In the genomic region with DNA sequence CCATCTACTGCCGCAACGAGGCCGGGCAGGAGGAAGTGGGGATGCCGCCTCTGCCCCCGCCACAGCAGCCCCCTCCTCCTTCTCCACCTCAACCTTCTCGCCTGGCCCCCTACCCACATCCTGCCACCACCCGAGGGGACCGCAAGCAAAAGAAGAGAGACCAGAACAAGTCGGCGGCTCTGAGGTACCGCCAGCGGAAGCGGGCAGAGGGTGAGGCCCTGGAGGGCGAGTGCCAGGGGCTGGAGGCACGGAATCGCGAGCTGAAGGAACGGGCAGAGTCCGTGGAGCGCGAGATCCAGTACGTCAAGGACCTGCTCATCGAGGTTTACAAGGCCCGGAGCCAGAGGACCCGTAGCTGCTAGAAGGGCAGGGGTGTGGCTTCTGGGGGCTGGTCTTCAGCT, we compare ENCODE assay signal across 13 cellular contexts. TPM values are rescaled to one million over a fixed set of nuclear protein-coding genes. Genes with fewer than 3 reads are reported as not detected.
DNase-seq lines count a peak whose midpoint lies in the region; ATAC-seq lines count a peak whose summit lies in the region.
"Had no signal": no experiment of that assay in that cellular context is flagged by ENCODE, and none has a peak within 500 bp of the region (broad histone marks: within the 10 kb centered on the region; RNA-seq: fewer than 3 reads in every experiment).

No MANE protein-coding gene starts in this region.

- no peak overlapping the region for H3K27ac Mint-ChIP-seq in activated T-cell treated with anti-CD3 and anti-CD28 coated beads, Interleukin-2, amount 50 U/mL, for 72 hours
- peak overlapping the region; percentile 66 to 72 for H3K27ac Mint-ChIP-seq in effector memory CD8-positive, alpha-beta T cell

- peaks cover 6% of the 10 kb centered on the region in 2 donors for H3K9me3 Mint-ChIP-seq in activated T-cell treated with anti-CD3 and anti-CD28 coated beads, Interleukin-2, amount 50 U/mL, for 72 hours
- no peaks in the 10 kb centered on the region for H3K9me3 Mint-ChIP-seq in effector memory CD8-positive, alpha-beta T cell

- H3K4me1 Mint-ChIP-seq in activated T-cell treated with anti-CD3 and anti-CD28 coated beads, Interleukin-2, amount 50 U/mL, for 72 hours (ENCODE audit: low read depth): peaks cover 59% of the 10 kb centered on the region
- H3K4me1 Mint-ChIP-seq in effector memory CD8-positive, alpha-beta T cell (ENCODE audit: low read depth in 2 of 2): peaks cover 48 to 49% of the 10 kb centered on the region in 2 donors

- H3K27me3 Mint-ChIP-seq in activated T-cell treated with anti-CD3 and anti-CD28 coated beads, Interleukin-2, amount 50 U/mL, for 72 hours (ENCODE audit: low read depth): peaks cover 12% of the 10 kb centered on the region
- no peaks in the 10 kb centered on the region for H3K27me3 Mint-ChIP-seq in effector memory CD8-positive, alpha-beta T cell

- H3K4me3 Mint-ChIP-seq in activated T-cell treated with anti-CD3 and anti-CD28 coated beads, Interleukin-2, amount 50 U/mL, for 72 hours: peak overlapping the region; percentile 24 to 25
- peak overlapping the region; percentile 37 to 75 for H3K4me3 Mint-ChIP-seq in effector memory CD8-positive, alpha-beta T cell

- DNase-seq in stimulated activated CD8-positive, alpha-beta memory T cell treated with anti-CD3 and anti-CD28 coated beads, Interleukin-12 subunit alpha, Interleukin-12 subunit beta, amount 100 ng/mL, for 4 hours (ENCODE audit: low read depth): peak; percentile 17
- DNase-seq in stimulated activated CD8-positive, alpha-beta memory T cell treated with anti-CD3 and anti-CD28 coated beads, Interleukin-4, amount 100 ng/mL, for 48 hours: no peak
- DNase-seq in activated T-cell treated with anti-CD3 and anti-CD28 coated beads, Interleukin-2, amount 50 U/mL, for 72 hours: peak; percentile 63 to 73
- DNase-seq in effector memory CD8-positive, alpha-beta T cell: peak; percentile 44 to 65 (median 52)
- DNase-seq in dedifferentiated amniotic fluid mesenchymal stem cell (ENCODE audit: extremely low spot score) (no peak), NAMALWA (ENCODE audit: low spot score) (no peak)
- DNase-seq: foreskin melanocyte, NCI-H1105 treated with DMSO at 0.1 percent for 48 hours, NCI-H446 treated with DMSO at 0.1 percent for 48 hours, upper lobe of right lung had no signal

- peaks cover 22 to 31% of the 10 kb centered on the region in 2 donors for H3K36me3 Mint-ChIP-seq in activated T-cell treated with anti-CD3 and anti-CD28 coated beads, Interleukin-2, amount 50 U/mL, for 72 hours (ENCODE audit: insufficient read depth in 2 of 2)
- H3K36me3 Mint-ChIP-seq in effector memory CD8-positive, alpha-beta T cell (ENCODE audit: insufficient read depth): peaks cover 47% of the 10 kb centered on the region

- ATAC-seq in activated T-cell treated with anti-CD3 and anti-CD28 coated beads, Interleukin-2, amount 50 U/mL, for 72 hours (replicated peaks in 1 of 2): peak in 1 of 2 donors; percentile 6
- ATAC-seq in effector memory CD8-positive, alpha-beta T cell (replicated peaks): peak; percentile 35
- ATAC-seq in HG02610 (IDR thresholded peaks at IDR 0.05; ENCODE audit: unreplicated experiment): no peak
- ATAC-seq in GM21786 (IDR thresholded peaks at IDR 0.05; ENCODE audit: unreplicated experiment): no peak
- ATAC-seq: HepG2, upper lobe of right lung had no signal

RNA-seq across cellular contexts. Expression of gene NUP62, which starts 3.4 kb away (rescaled TPM):
- 100 to 1,000 TPM; 135 to 139 TPM for total RNA-seq in activated T-cell treated with anti-CD3 and anti-CD28 coated beads, Interleukin-2, amount 50 U/mL, for 72 hours

RNA-seq across cellular contexts. Expression of gene ATF5, which starts 3.7 kb away (rescaled TPM):
- total RNA-seq in activated T-cell treated with anti-CD3 and anti-CD28 coated beads, Interleukin-2, amount 50 U/mL, for 72 hours: 10 to 100 TPM; 52.3 to 73.6 TPM

RNA-seq across cellular contexts. Expression of gene SIGLEC11, which starts 28.2 kb away (rescaled TPM):
- total RNA-seq in activated T-cell treated with anti-CD3 and anti-CD28 coated beads, Interleukin-2, amount 50 U/mL, for 72 hours: not detected
- total RNA-seq: HepG2 had no signal

RNA-seq across cellular contexts. Expression of gene IL4I1, which starts 36.0 kb away (rescaled TPM):
- total RNA-seq in activated T-cell treated with anti-CD3 and anti-CD28 coated beads, Interleukin-2, amount 50 U/mL, for 72 hours: 10 to 100 TPM; 16.7 to 42.3 TPM
- total RNA-seq: HepG2 had no signal

RNA-seq across cellular contexts. Expression of gene TBC1D17, which starts 55.2 kb away (rescaled TPM):
- 10 to 100 TPM; 47.9 to 53.9 TPM for total RNA-seq in activated T-cell treated with anti-CD3 and anti-CD28 coated beads, Interleukin-2, amount 50 U/mL, for 72 hours

Comparison
In these comparisons a context has a peak if more than half of its experiments do, and no peak if none do; other contexts are left out.
1. DNase-seq: peak in stimulated activated CD8-positive, alpha-beta memory T cell treated with anti-CD3 and anti-CD28 coated beads, Interleukin-12 subunit alpha, Interleukin-12 subunit beta, amount 100 ng/mL, for 4 hours (single experiment), activated T-cell treated with anti-CD3 and anti-CD28 coated beads, Interleukin-2, amount 50 U/mL, for 72 hours (2 of 2) and effector memory CD8-positive, alpha-beta T cell (3 of 3); none in stimulated activated CD8-positive, alpha-beta memory T cell treated with anti-CD3 and anti-CD28 coated beads, Interleukin-4, amount 100 ng/mL, for 48 hours (single experiment), dedifferentiated amniotic fluid mesenchymal stem cell (single experiment) and NAMALWA (single experiment).